Comparison of ENCODE assay signal across 24 cellular contexts in genomic region chr19:39878398-39878797, GRCh38. TPM values are rescaled to one million over a fixed set of nuclear protein-coding genes. Genes with fewer than 3 reads are reported as not detected.
DNase-seq lines count a peak whose midpoint lies in the region; ATAC-seq, FAIRE-seq and TF ChIP-seq lines count a peak whose summit lies in the region.
"Had no signal": no experiment of that assay in that cellular context is flagged by ENCODE, and none has a peak within 500 bp of the region (broad histone marks: within the 10 kb centered on the region; RNA-seq: fewer than 3 reads in every experiment).

No MANE protein-coding gene starts in this region.

- H3K4me3 ChIP-seq in A549 (no peak overlapping the region), osteoblast (ENCODE audit: insufficient read depth, low read length) (no peak overlapping the region)
- H3K4me3 ChIP-seq: GM23338 had no signal

- WGBS in A549 (ENCODE audit: missing lambda C conversion rate): 84% methylated on average over 1 of the region's 1 CpG

- H3K4me1 Mint-ChIP-seq in T-helper 17 cell: peaks cover 8% of the 10 kb centered on the region
- H3K4me1 Mint-ChIP-seq: GM23338 had no signal

- no peak for TF ChIP-seq POLR2A in A549 (IDR thresholded peaks at IDR 0.05; ENCODE audit: low read length)

- H3K27ac Mint-ChIP-seq in T-helper 17 cell: peak overlapping the region; percentile 29
- H3K27ac Mint-ChIP-seq: CD8-positive, alpha-beta T cell; GM23338 had no signal

- TF ChIP-seq RAD21 in A549 (conservative IDR thresholded peaks at IDR 0.05 in 1 of 2, IDR thresholded peaks at IDR 0.05 in 1 of 2): no peak

- no peak for TF ChIP-seq CTCF in A549 (IDR thresholded peaks at IDR 0.05)
- no peak for TF ChIP-seq CTCF in osteoblast (IDR thresholded peaks at IDR 0.05; ENCODE audit: extremely low read depth, low read depth, low read length)

- H3K4me3 Mint-ChIP-seq in T-helper 17 cell: peak overlapping the region; percentile 66
- H3K4me3 Mint-ChIP-seq: CD8-positive, alpha-beta T cell; GM23338; T-cell had no signal

- ATAC-seq in A549 (peak; percentile 11 to 17; a peak in 4 of 6 replicates), T-helper 17 cell (no peak), HG02798 (IDR thresholded peaks at IDR 0.05; ENCODE audit: poor library complexity, unreplicated experiment) (no peak), HG03457 (IDR thresholded peaks at IDR 0.05; ENCODE audit: unreplicated experiment) (no peak), HG02642 (IDR thresholded peaks at IDR 0.05; ENCODE audit: poor library complexity, unreplicated experiment) (no peak)
- ATAC-seq: CD8-positive, alpha-beta T cell; GM23338; T-cell had no signal

- no peaks in the 10 kb centered on the region for H3K4me1 ChIP-seq in A549
- H3K4me1 ChIP-seq in osteoblast (ENCODE audit: insufficient read depth, low read length): no peaks in the 10 kb centered on the region

- no peaks in the 10 kb centered on the region for H3K79me2 ChIP-seq in osteoblast (ENCODE audit: insufficient read depth, low read length)

- CTCF ChIA-PET in A549 (lab: Yijun Ruan, JAX): interaction anchor here (0.6 to 2.5 kb wide), 10 partner anchors 14 to 1477 kb away, joined by 3 to 40 read pairs (median 4); partner anchors contain the start of gene PSMC4

- DNase-seq in A549 (ENCODE audit: low read depth in 1 of 2, low spot score in 1 of 2) (no peak), D341Med (ENCODE audit: low spot score) (peak; percentile 22), T-helper 17 cell (no peak), osteoblast (ENCODE audit: insufficient read length, low spot score, missing footprints) (peak; percentile 74)
- DNase-seq: AML-193; C1 segment of cervical spinal cord; CD8-positive, alpha-beta T cell; DMS53; GDM1; HCEC 1CT; Kasumi-1; NCI-H1048; NCI-H1436; NCI-H187 treated with DMSO at 0.1 percent for 48 hours; NCI-H2107; NCI-H2227 treated with DMSO at 0.1 percent for 48 hours; NCI-H510A; NK-92 treated with Interleukin-12 subunit alpha and Interleukin-12 subunit beta, amount 100 ng/mL, for 24 hours; SIG-M5; T-cell had no signal

- no peaks in the 10 kb centered on the region for H3K36me3 ChIP-seq in osteoblast (ENCODE audit: insufficient read depth, low read length)

- H4K20me1 ChIP-seq in osteoblast (ENCODE audit: insufficient read depth, low read length): no peaks in the 10 kb centered on the region

- no peak overlapping the region for H2AFZ ChIP-seq in osteoblast (ENCODE audit: low read length)
- H2AFZ ChIP-seq: GM23338 had no signal

- H3K27me3 Mint-ChIP-seq in T-helper 17 cell: no peaks in the 10 kb centered on the region
- H3K27me3 Mint-ChIP-seq: T-cell had no signal

- no peak overlapping the region for H3K4me2 ChIP-seq in A549
- H3K4me2 ChIP-seq in osteoblast (ENCODE audit: insufficient read depth, low read length): no peak overlapping the region
- H3K4me2 ChIP-seq: GM23338 had no signal

- H3K27ac ChIP-seq in A549 (no peak overlapping the region), osteoblast (ENCODE audit: low read depth, low read length) (no peak overlapping the region)

- H3K9me3 ChIP-seq in A549: no peaks in the 10 kb centered on the region
- no peaks in the 10 kb centered on the region for H3K9me3 ChIP-seq in T-helper 17 cell (ENCODE audit: control insufficient read depth, low read length, poor library complexity, severe bottlenecking)
- H3K9me3 ChIP-seq in osteoblast (ENCODE audit: low read depth, low read length): no peaks in the 10 kb centered on the region

- H3K27me3 ChIP-seq in osteoblast (ENCODE audit: insufficient read depth, low read length): no peaks in the 10 kb centered on the region

- peak; percentile 78 for FAIRE-seq in A549 (lab: Jason Lieb, UNC)

- POLR2A ChIA-PET in A549 (lab: Yijun Ruan, JAX): interaction anchor here (0.5 kb wide), 2 partner anchors 103 to 279 kb away, joined by 3 to 5 read pairs; no protein-coding TSS in a partner anchor

- H3K36me3 Mint-ChIP-seq in T-helper 17 cell (ENCODE audit: low read depth): peaks cover 6% of the 10 kb centered on the region

- TF ChIP-seq EP300 in A549 (IDR thresholded peaks at IDR 0.05): no peak

TF ChIP-seq in A549, 52 proteins besides CTCF, POLR2A, EP300 and RAD21:
- TF ChIP-seq RCOR1 (IDR thresholded peaks at IDR 0.05; ENCODE audit: low read depth, low read length) (no peak), GATA3 (IDR thresholded peaks at IDR 0.05; ENCODE audit: borderline replicate concordance) (no peak), ZNF302 (CRISPR knock-in tag; IDR thresholded peaks at IDR 0.05) (peak; percentile 75; the same call in 1 of the 2 replicates)
TF ChIP-seq in A549: peak in this region for 1.

RNA-seq across cellular contexts. Expression of gene FBL, which starts 32.2 kb away (rescaled TPM):
- 716 and 970 TPM in 2 replicates for polyA plus RNA-seq in A549 (2011; rRNA removed)
- 1,482 and 1,602 TPM in 2 replicates for polyA plus RNA-seq in A549 (2012; cell fraction: cytosol; rRNA removed)
- 1,051 and 1,057 TPM in 2 replicates for polyA plus RNA-seq in A549 (2012; cell fraction: nucleus; rRNA removed)
- polyA plus RNA-seq in A549 (2017; fragmentation: RNase III; extraction: RNeasy Plus Mini Kit Qiagen cat#74134 plus additional on column Dnase treatment): 1,011 to 1,141 TPM (median 1,077 TPM) in 3 replicates
- polyA minus RNA-seq in A549 (2011; rRNA and poly(A)+ RNA removed): 1,036 and 1,137 TPM in 2 replicates
- total RNA-seq in T-helper 17 cell: 100 to 1,000 TPM; 255 to 264 TPM
- total RNA-seq in osteoblast: 69.0 and 87.2 TPM in 2 replicates

RNA-seq across cellular contexts. Expression of gene DYRK1B, which starts 44.4 kb away (rescaled TPM):
- 13.8 and 17.3 TPM in 2 replicates for polyA plus RNA-seq in A549 (2011; rRNA removed)
- polyA plus RNA-seq in A549 (2012; cell fraction: cytosol; rRNA removed): 10.5 and 14.7 TPM in 2 replicates
- 43.9 and 45.3 TPM in 2 replicates for polyA plus RNA-seq in A549 (2012; cell fraction: nucleus; rRNA removed)
- polyA plus RNA-seq in A549 (2017; fragmentation: RNase III; extraction: RNeasy Plus Mini Kit Qiagen cat#74134 plus additional on column Dnase treatment): 12.9 to 21.2 TPM (median 18.6 TPM) in 3 replicates
- polyA minus RNA-seq in A549 (2011; rRNA and poly(A)+ RNA removed): 37.2 and 47.0 TPM in 2 replicates
- 10 to 100 TPM; 47.5 to 55.5 TPM for total RNA-seq in T-helper 17 cell
- total RNA-seq in osteoblast: 17.1 and 19.5 TPM in 2 replicates

RNA-seq across cellular contexts. Expression of gene FCGBP, which starts 56.0 kb away (rescaled TPM):
- 1.4 and 2.8 TPM in 2 replicates for polyA plus RNA-seq in A549 (2011; rRNA removed)
- 0.66 and 0.70 TPM in 2 replicates for polyA plus RNA-seq in A549 (2012; cell fraction: cytosol; rRNA removed)
- 3.4 and 4.9 TPM in 2 replicates for polyA plus RNA-seq in A549 (2012; cell fraction: nucleus; rRNA removed)
- polyA plus RNA-seq in A549 (2017; fragmentation: RNase III; extraction: RNeasy Plus Mini Kit Qiagen cat#74134 plus additional on column Dnase treatment): 0.61 to 0.74 TPM (median 0.62 TPM) in 3 replicates
- polyA minus RNA-seq in A549 (2011; rRNA and poly(A)+ RNA removed): 12.8 and 17.6 TPM in 2 replicates
- total RNA-seq in T-helper 17 cell: 10 to 100 TPM in 1 of 2 donors, 1 to 10 TPM in 1; 9.1 to 10.1 TPM
- under 0.01 TPM in 2 replicates for total RNA-seq in osteoblast

Comparison
In these comparisons a context has a peak if more than half of its experiments do, and no peak if none do; other contexts are left out.
1. ATAC-seq: peak in A549 (2 of 2); none in T-helper 17 cell (single experiment), HG02798 (single experiment), HG03457 (single experiment) and HG02642 (single experiment).
2. DNase-seq: peak in D341Med (single experiment) and osteoblast (single experiment); none in A549 (0 of 2) and T-helper 17 cell (0 of 3).
3. RNA of gene FCGBP, which starts 56.0 kb away (total RNA-seq): 9.1 to 10.1 TPM in T-helper 17 cell; under 0.01 TPM in osteoblast; every median in the first group is over 10 times any median in the second.